ENCODE assay signal across 1 cellular context in the genomic region with DNA sequence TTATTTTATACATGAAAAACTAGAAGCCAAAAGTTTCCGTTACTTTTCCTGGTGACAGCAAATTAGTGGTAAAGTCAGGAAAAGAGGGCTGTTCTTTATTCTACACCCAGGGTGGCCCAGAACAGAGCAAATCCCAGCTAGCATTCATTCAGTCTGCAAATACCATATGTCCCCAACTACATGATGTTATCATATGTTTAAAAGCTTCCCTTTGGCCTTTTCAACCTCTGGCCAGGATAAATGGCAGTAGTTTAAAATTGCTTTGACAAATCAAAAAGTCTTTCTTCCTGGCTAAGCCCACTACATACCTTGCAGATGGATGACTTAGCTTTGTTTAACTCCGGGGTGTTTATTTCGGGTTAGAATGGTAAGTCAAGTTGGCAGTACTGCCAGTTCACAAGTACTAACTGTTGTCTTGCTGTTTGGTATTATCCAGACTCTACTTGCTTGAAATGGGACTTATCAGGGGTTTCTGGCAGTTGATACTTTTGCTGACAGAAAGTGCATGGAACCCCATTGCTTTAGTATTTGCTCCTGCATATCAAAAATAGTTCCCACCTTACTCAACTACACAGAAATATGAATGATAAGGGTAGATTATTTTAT.
TF ChIP-seq lines count a peak whose summit lies in the region.

No MANE protein-coding gene starts in this region.

TF ChIP-seq in WTC11, 78 proteins besides CTCF, POLR2A, EP300 and RAD21 (continued from another document):
- TF ChIP-seq ZNF219 (CRISPR knock-in tag; IDR thresholded peaks at IDR 0.05; ENCODE audit: borderline replicate concordance): no peak
TF ChIP-seq in WTC11: peak in this region for 0.
